ENCODE assay signal across 19 cellular contexts in the genomic region with DNA sequence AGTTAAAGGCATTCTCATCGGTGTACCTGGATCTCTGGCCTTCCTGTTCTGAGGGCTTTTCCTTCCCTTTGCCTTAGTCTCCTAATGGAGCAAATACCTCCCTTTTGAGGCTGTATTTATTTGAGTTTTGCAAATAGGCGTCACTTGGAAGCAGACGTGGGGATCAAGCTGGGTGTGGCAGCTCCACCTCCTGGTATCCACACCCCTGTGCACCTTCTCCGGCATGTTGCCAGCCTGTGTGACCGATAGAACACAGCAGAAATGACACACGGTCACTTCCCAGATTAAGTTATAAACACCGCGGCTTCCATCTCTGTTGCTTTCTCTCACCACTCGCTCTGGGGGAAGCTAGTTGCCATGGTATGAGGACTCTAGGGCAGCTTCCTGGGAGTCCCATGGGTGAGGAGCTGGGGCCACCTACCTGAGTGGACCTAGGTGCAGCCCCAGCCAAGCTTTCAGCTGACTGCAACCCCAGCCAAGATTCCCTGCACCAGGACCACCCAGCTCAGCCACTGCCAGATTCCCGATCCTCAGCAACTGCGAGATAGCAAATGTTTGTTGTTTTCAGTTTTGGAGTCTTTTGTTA.
A peak's percentile ranks its signal among the peaks of the same experiment; 100 is the strongest.
DNase-seq lines count a peak whose midpoint lies in the region; ATAC-seq, FAIRE-seq and TF ChIP-seq lines count a peak whose summit lies in the region.
"Had no signal": no experiment of that assay in that cellular context is flagged by ENCODE, and none has a peak within 500 bp of the region (broad histone marks: within the 10 kb centered on the region; RNA-seq: fewer than 3 reads in every experiment).

No MANE protein-coding gene starts in this region.

- no peak overlapping the region for H2AFZ ChIP-seq in H1 (ENCODE audit: low read length)

- H2AK5ac ChIP-seq in H1 (ENCODE audit: low read depth, low read length): no peak overlapping the region

- H3K4me2 ChIP-seq in H1 (ENCODE audit: insufficient read depth in 1 of 2, low read depth in 2 of 2, low read length in 2 of 2): no peak overlapping the region

- no peaks in the 10 kb centered on the region for H3K23me2 ChIP-seq in H1 (ENCODE audit: low read depth, low read length)

- H3K27ac ChIP-seq in H1 (ENCODE audit: low read depth, low read length) (no peak overlapping the region), upper lobe of right lung (no peak overlapping the region), A673 (ENCODE audit: low read depth, low read length, poor library complexity, severe bottlenecking) (no peak overlapping the region)
- H3K27ac ChIP-seq: 22Rv1 had no signal

- DNase-seq in NCI-H748 (lab: John Stamatoyannopoulos, UW; ENCODE audit: unreplicated experiment) (peak; percentile 39), NCI-H748 treated with DMSO at 0.1 percent for 48 hours (lab: John Stamatoyannopoulos, UW) (no peak), H1 (ENCODE audit: low read depth in 1 of 2, low spot score in 2 of 2) (no peak), posterior vena cava (ENCODE audit: low spot score) (peak; percentile 20), upper lobe of right lung (peak; percentile 46), NCI-H1930 (lab: John Stamatoyannopoulos, UW) (no peak), frontal cortex (ENCODE audit: low spot score in 2 of 2) (no peak), A673 (ENCODE audit: low spot score) (no peak)
- DNase-seq: DMS79 treated with DMSO at 0.1 percent for 48 hours; H7; KG1; MV-4-11; NCI-H187 treated with DMSO at 0.1 percent for 48 hours; NCI-H345; NCI-H524 treated with DMSO at 0.1 percent for 48 hours; NK-92 treated with Interleukin-12 subunit alpha and Interleukin-12 subunit beta, amount 100 ng/mL, for 24 hours; Right ventricle myocardium superior had no signal

- H2BK120ac ChIP-seq in H1 (replicated peaks; ENCODE audit: low read depth, low read length): no peak overlapping the region

- no peak for TF ChIP-seq POLR2A in H1 (IDR thresholded peaks at IDR 0.05; ENCODE audit: control extremely low read depth in 1 of 2, low read depth in 2 of 2, low read length in 2 of 2)

- H4K8ac ChIP-seq in H1 (ENCODE audit: extremely low read depth, insufficient read depth, low read length): no peak overlapping the region

- intact Hi-C loops in posterior vena cava (cut with DNase I): no loop called here
- intact Hi-C loops in upper lobe of right lung (cut with DNase I): no loop called here
- intact Hi-C loops in A673 (cut with micrococcal nuclease; ENCODE audit: unreplicated experiment): no loop called here

- H3K4me3 ChIP-seq in H1 (ENCODE audit: extremely low read depth in 1 of 4, insufficient read depth in 2 of 4, low read depth in 3 of 4, low read length in 4 of 4) (no peak overlapping the region), upper lobe of right lung (no peak overlapping the region), A673 (ENCODE audit: low read depth, low read length, poor library complexity, severe bottlenecking) (no peak overlapping the region)

- FAIRE-seq in H1 (lab: Jason Lieb, UNC): no peak
- no peak for FAIRE-seq in frontal cortex (lab: Jason Lieb, UNC)
- FAIRE-seq: RCC 7860 had no signal

- peak; percentile 30 to 40; a peak in 3 of 4 replicates for TF ChIP-seq RAD21 in H1 (IDR thresholded peaks at IDR 0.05 in 1 of 2, conservative IDR thresholded peaks at IDR 0.05 in 1 of 2; ENCODE audit: low read depth in 2 of 2, low read length in 2 of 2)

- H3K79me2 ChIP-seq in H1 (ENCODE audit: control insufficient read depth in 1 of 2, insufficient read depth in 2 of 2, low read length in 2 of 2): no peaks in the 10 kb centered on the region

- H3K56ac ChIP-seq in H1 (replicated peaks; ENCODE audit: insufficient read length, low read depth, low read length): no peak overlapping the region

- no peak overlapping the region for H3K23ac ChIP-seq in H1 (ENCODE audit: insufficient read length)

- H4K20me1 ChIP-seq in H1 (replicated peaks in 1 of 2; ENCODE audit: control insufficient read depth in 1 of 2, insufficient read depth in 2 of 2, low read length in 2 of 2): no peaks in the 10 kb centered on the region

- H3K9me3 ChIP-seq in H1 (ENCODE audit: insufficient read depth in 2 of 2, low read depth in 1 of 2, low read length in 1 of 2): no peaks in the 10 kb centered on the region
- no peaks in the 10 kb centered on the region for H3K9me3 ChIP-seq in upper lobe of right lung
- H3K9me3 ChIP-seq in A673 (ENCODE audit: low read depth, low read length, poor library complexity, severe bottlenecking): no peaks in the 10 kb centered on the region

- no peak overlapping the region for H2BK15ac ChIP-seq in H1 (ENCODE audit: low read length)

- no peak overlapping the region for H4K5ac ChIP-seq in H1 (ENCODE audit: insufficient read length, low read depth, low read length)

- no peak overlapping the region for H3K18ac ChIP-seq in H1 (ENCODE audit: extremely low read depth, low read length)

- CTCF ChIA-PET in H1 (lab: Charles Lee; ENCODE audit: partially characterized antibody): interaction anchor here (0.9 to 1.6 kb wide), 3 partner anchors 34 to 705 kb away, joined by 3 to 7 read pairs (median 4); no protein-coding TSS in a partner anchor
- CTCF ChIA-PET in A673 (lab: Charles Lee): no interaction called here

- no TSS peak for BruUV-seq in A673 (replicated peaks; lab: Mats Ljungman, UMichigan)

- no peak overlapping the region for H3K14ac ChIP-seq in H1 (ENCODE audit: insufficient read length)

- H4K91ac ChIP-seq in H1 (replicated peaks; ENCODE audit: insufficient read length, low read length): no peak overlapping the region

- no peaks in the 10 kb centered on the region for H3K36me3 ChIP-seq in H1 (ENCODE audit: control insufficient read depth in 2 of 4, insufficient read depth in 4 of 4, low read length in 3 of 4)
- no peaks in the 10 kb centered on the region for H3K36me3 ChIP-seq in upper lobe of right lung
- H3K36me3 ChIP-seq in A673 (ENCODE audit: insufficient read depth, low read length, poor library complexity, severe bottlenecking): no peaks in the 10 kb centered on the region

- no peak for TF ChIP-seq EP300 in H1 (IDR thresholded peaks at IDR 0.05; ENCODE audit: borderline replicate concordance in 1 of 2, low read depth in 2 of 2, low read length in 2 of 2)

- H3K4ac ChIP-seq in H1 (replicated peaks; ENCODE audit: insufficient read length, low read depth, low read length): no peak overlapping the region

- H3K4me1 ChIP-seq in H1 (replicated peaks in 1 of 4; ENCODE audit: control insufficient read depth in 3 of 4, insufficient read depth in 4 of 4, low read length in 3 of 4) (no peaks in the 10 kb centered on the region), upper lobe of right lung (no peaks in the 10 kb centered on the region), A673 (ENCODE audit: insufficient read depth, low read length, poor library complexity, severe bottlenecking) (no peaks in the 10 kb centered on the region)

- H3K27me3 ChIP-seq in H1 (replicated peaks in 1 of 4; ENCODE audit: control insufficient read depth in 3 of 4, extremely low read depth in 1 of 4, insufficient read depth in 3 of 4, low read length in 3 of 4) (peaks cover 0 to 2% (median 0%) of the 10 kb centered on the region in 4 experiments; a peak in 2 of 7 replicates), upper lobe of right lung (peaks cover 9% of the 10 kb centered on the region), A673 (replicated peaks; ENCODE audit: insufficient read depth, low read depth, low read length, poor library complexity) (peaks cover 72% of the 10 kb centered on the region)

- H3K79me1 ChIP-seq in H1 (ENCODE audit: low read depth, low read length): no peaks in the 10 kb centered on the region

- TF ChIP-seq CTCF in H1 (IDR thresholded peaks at IDR 0.05; ENCODE audit: control extremely low read depth in 1 of 3, insufficient read depth in 1 of 3, low read depth in 1 of 3, low read length in 3 of 3): peak in 2 of 3 experiments; percentile 9 to 12; a peak in 2 of 4 replicates
- TF ChIP-seq CTCF in upper lobe of right lung (IDR thresholded peaks at IDR 0.05): no peak
- no peak for TF ChIP-seq CTCF in A673 (conservative IDR thresholded peaks at IDR 0.05; ENCODE audit: low read depth, low read length)

- H2BK12ac ChIP-seq in H1 (ENCODE audit: low read depth, low read length): no peak overlapping the region

- H3K9ac ChIP-seq in H1 (replicated peaks in 1 of 4; ENCODE audit: extremely low read depth in 1 of 4, low read depth in 3 of 4, low read length in 3 of 4): no peak overlapping the region

- no peak for ATAC-seq in upper lobe of right lung

- H2BK5ac ChIP-seq in H1 (ENCODE audit: low read depth, low read length): no peak overlapping the region

- POLR2A ChIA-PET in H1 (lab: Charles Lee; ENCODE audit: partially characterized antibody) (no interaction called here), A673 (lab: Charles Lee; ENCODE audit: low non-redundant PET) (no interaction called here)

- WGBS in H1 (ENCODE audit: extremely low coverage in 1 of 2, insufficient coverage in 1 of 2, insufficient read length in 1 of 2, insufficient replicate concordance in 2 of 2, low coverage in 1 of 2, low lambda C conversion rate in 2 of 2, missing lambda C conversion rate in 1 of 2), 2 experiments: 88% methylated on average over 11 of the region's 11 CpGs; no CpG with 5 or more reads in 1 of the 2 experiments

- no peak overlapping the region for H2BK20ac ChIP-seq in H1 (ENCODE audit: low read length)

TF ChIP-seq in H1, 55 proteins besides CTCF, POLR2A, EP300 and RAD21 (continues in another document):
- no peak for TF ChIP-seq RXRA (IDR thresholded peaks at IDR 0.05; ENCODE audit: insufficient read depth, low read depth, low read length)
- TF ChIP-seq, protein P1, sequence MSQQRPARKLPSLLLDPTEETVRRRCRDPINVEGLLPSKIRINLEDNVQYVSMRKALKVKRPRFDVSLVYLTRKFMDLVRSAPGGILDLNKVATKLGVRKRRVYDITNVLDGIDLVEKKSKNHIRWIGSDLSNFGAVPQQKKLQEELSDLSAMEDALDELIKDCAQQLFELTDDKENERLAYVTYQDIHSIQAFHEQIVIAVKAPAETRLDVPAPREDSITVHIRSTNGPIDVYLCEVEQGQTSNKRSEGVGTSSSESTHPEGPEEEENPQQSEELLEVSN (IDR thresholded peaks at IDR 0.05): no peak
- no peak for TF ChIP-seq BCL11A (IDR thresholded peaks at IDR 0.05; ENCODE audit: low read depth in 2 of 2, low read length in 2 of 2)
- no peak for TF ChIP-seq NRF1 (IDR thresholded peaks at IDR 0.05; ENCODE audit: low read depth, low read length)
- TF ChIP-seq SP2 (IDR thresholded peaks at IDR 0.05; ENCODE audit: low read length): no peak
- TF ChIP-seq, protein P2, sequence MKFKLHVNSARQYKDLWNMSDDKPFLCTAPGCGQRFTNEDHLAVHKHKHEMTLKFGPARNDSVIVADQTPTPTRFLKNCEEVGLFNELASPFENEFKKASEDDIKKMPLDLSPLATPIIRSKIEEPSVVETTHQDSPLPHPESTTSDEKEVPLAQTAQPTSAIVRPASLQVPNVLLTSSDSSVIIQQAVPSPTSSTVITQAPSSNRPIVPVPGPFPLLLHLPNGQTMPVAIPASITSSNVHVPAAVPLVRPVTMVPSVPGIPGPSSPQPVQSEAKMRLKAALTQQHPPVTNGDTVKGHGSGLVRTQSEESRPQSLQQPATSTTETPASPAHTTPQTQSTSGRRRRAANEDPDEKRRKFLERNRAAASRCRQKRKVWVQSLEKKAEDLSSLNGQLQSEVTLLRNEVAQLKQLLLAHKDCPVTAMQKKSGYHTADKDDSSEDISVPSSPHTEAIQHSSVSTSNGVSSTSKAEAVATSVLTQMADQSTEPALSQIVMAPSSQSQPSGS (IDR thresholded peaks at IDR 0.05; ENCODE audit: low read length): no peak
- no peak for TF ChIP-seq JUN (IDR thresholded peaks at IDR 0.05; ENCODE audit: low read depth, low read length)

Comparison
In these comparisons a context has a peak if more than half of its experiments do, and no peak if none do; other contexts are left out.
1. DNase-seq: peak in NCI-H748 (single experiment), posterior vena cava (single experiment) and upper lobe of right lung (single experiment); none in NCI-H748 treated with DMSO at 0.1 percent for 48 hours (single experiment), H1 (0 of 2), NCI-H1930 (0 of 2), frontal cortex (0 of 2) and A673 (single experiment).
2. CTCF ChIP-seq: peak in H1 (2 of 3); none in upper lobe of right lung (single experiment) and A673 (single experiment).